ENCODE assay signal across 1 cellular context in the genomic region with DNA sequence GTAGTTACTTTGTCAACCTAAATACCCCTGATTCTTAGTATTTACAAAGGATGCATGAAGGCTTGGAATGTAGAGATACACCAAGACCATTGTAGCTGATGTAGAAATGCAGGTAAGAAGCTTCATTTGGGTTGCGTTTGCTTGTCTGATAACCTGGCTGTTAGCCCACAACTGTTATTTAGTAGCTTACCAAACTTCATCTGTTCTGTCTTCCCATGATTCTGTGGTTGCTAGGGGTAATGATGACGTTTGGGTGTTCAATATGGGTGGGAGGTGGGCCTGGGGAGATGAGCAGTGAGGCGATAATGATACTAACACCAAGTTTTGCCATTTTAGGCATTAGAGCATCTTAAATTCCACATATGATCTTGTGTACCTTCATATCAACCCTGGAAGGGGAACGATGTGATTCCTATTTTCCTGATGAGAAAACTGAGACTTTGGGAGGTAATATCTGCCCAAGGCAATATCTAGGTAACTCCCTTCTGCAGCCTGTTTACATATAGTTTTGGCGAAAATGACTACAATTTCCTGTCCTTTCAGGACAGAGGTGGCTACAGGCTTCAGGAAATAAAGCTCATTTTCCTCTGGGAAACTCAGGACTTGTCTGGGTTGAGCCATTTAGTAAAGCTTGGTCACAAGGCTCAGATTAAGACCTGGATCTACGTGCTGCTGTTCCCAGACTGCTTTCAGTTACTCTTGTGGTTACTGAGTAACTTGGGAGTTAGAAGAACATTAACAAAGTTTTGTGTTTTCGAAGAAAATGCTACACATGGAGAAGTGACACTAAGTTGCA.
TF ChIP-seq lines count a peak whose summit lies in the region.

No MANE protein-coding gene starts in this region.

TF ChIP-seq in SK-N-SH, 30 proteins besides CTCF, POLR2A, EP300 and RAD21 (continued from another document):
- TF ChIP-seq CHD2 (IDR thresholded peaks at IDR 0.05; ENCODE audit: low read length, partially characterized antibody) (no peak), EZH2phosphoT487 (IDR thresholded peaks at IDR 0.05; ENCODE audit: borderline replicate concordance, low read depth) (no peak), NRF1 (IDR thresholded peaks at IDR 0.05; ENCODE audit: low read depth, low read length) (no peak), MEF2A (IDR thresholded peaks at IDR 0.05; ENCODE audit: borderline replicate concordance, low read depth) (no peak), GABPA (IDR thresholded peaks at IDR 0.05; ENCODE audit: low read depth) (no peak)
- TF ChIP-seq, protein P1, sequence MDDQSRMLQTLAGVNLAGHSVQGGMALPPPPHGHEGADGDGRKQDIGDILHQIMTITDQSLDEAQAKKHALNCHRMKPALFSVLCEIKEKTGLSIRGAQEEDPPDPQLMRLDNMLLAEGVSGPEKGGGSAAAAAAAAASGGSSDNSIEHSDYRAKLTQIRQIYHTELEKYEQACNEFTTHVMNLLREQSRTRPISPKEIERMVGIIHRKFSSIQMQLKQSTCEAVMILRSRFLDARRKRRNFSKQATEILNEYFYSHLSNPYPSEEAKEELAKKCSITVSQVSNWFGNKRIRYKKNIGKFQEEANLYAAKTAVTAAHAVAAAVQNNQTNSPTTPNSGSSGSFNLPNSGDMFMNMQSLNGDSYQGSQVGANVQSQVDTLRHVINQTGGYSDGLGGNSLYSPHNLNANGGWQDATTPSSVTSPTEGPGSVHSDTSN (IDR thresholded peaks at IDR 0.05) = no peak
- TF ChIP-seq, protein P2, sequence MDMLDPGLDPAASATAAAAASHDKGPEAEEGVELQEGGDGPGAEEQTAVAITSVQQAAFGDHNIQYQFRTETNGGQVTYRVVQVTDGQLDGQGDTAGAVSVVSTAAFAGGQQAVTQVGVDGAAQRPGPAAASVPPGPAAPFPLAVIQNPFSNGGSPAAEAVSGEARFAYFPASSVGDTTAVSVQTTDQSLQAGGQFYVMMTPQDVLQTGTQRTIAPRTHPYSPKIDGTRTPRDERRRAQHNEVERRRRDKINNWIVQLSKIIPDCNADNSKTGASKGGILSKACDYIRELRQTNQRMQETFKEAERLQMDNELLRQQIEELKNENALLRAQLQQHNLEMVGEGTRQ (IDR thresholded peaks at IDR 0.05; ENCODE audit: borderline replicate concordance, low read depth, low read length) = no peak
